In genomic region chr1:209783338-209783737, GRCh38 we compare ENCODE assay signal across 10 cellular contexts.
A peak's percentile ranks its signal among the peaks of the same experiment; 100 is the strongest.
DNase-seq lines count a peak whose midpoint lies in the region; ATAC-seq, FAIRE-seq and TF ChIP-seq lines count a peak whose summit lies in the region.
"Had no signal": no experiment of that assay in that cellular context is flagged by ENCODE, and none has a peak within 500 bp of the region (broad histone marks: within the 10 kb centered on the region; RNA-seq: fewer than 3 reads in every experiment).

No MANE protein-coding gene starts in this region.

- no peak for ATAC-seq in HG03342 (IDR thresholded peaks at IDR 0.05; ENCODE audit: unreplicated experiment)

- peak overlapping the region; percentile 89; the same call in 1 of the 2 replicates for H3K27ac ChIP-seq in C4-2B
- no peak overlapping the region for H3K27ac ChIP-seq in HUES48 (ENCODE audit: low read depth, low read length)
- H3K27ac ChIP-seq in muscle layer of duodenum (ENCODE audit: low read length): no peak overlapping the region

- DNase-seq in astrocyte of the spinal cord (ENCODE audit: low read depth, low spot score) (no peak), NOMO-1 treated with dmso at 0.1 percent for 144 hours (lab: John Stamatoyannopoulos, UW; ENCODE audit: unreplicated experiment) (no peak), superior temporal gyrus (ENCODE audit: extremely low spot score) (no peak), H54 (ENCODE audit: insufficient read length, low spot score) (no peak)
- DNase-seq: stimulated activated CD4-positive, alpha-beta T cell treated with anti-CD3 and anti-CD28 coated beads, Interleukin-2, amount 100 ng/mL, for 48 hours; T1000 had no signal

- H3K27me3 ChIP-seq in HUES48 (ENCODE audit: control insufficient read depth, insufficient read depth, low read length) (no peaks in the 10 kb centered on the region), muscle layer of duodenum (ENCODE audit: low read depth, low read length) (no peaks in the 10 kb centered on the region)

- in situ Hi-C loops in astrocyte of the spinal cord (cut with HindIII; ENCODE audit: low sequenced_read_pairs): no loop called here

- H3K9me3 ChIP-seq in HUES48 (ENCODE audit: control insufficient read depth, insufficient read depth, low read length) (no peaks in the 10 kb centered on the region), muscle layer of duodenum (ENCODE audit: control insufficient read depth in 1 of 2, low read length in 2 of 2) (no peaks in the 10 kb centered on the region)

- H3K9ac ChIP-seq in HUES48 (ENCODE audit: low read depth, low read length): no peak overlapping the region

- no peak for TF ChIP-seq CTCF in C4-2B (conservative IDR thresholded peaks at IDR 0.05)
- no peak for TF ChIP-seq CTCF in astrocyte of the spinal cord (IDR thresholded peaks at IDR 0.05; ENCODE audit: low read depth, low read length)

- H3K4me3 ChIP-seq in HUES48 (ENCODE audit: low read depth, low read length) (peak overlapping the region; percentile 96), astrocyte of the spinal cord (ENCODE audit: low read depth, low read length) (peak overlapping the region; percentile 88), muscle layer of duodenum (ENCODE audit: low read depth in 1 of 2, low read length in 2 of 2) (peak overlapping the region; percentile 72 to 85)

- TF ChIP-seq POLR2A in H54 (IDR thresholded peaks at IDR 0.05; ENCODE audit: low read depth, low read length): no peak

- FAIRE-seq in H54 (lab: Jason Lieb, UNC): no peak

- peaks cover 4% of the 10 kb centered on the region for H3K4me1 ChIP-seq in HUES48 (ENCODE audit: control insufficient read depth, insufficient read depth, low read length)
- H3K4me1 ChIP-seq in muscle layer of duodenum (ENCODE audit: control insufficient read depth in 1 of 2, insufficient read depth in 2 of 2, low read length in 2 of 2): peaks cover 9 to 33% of the 10 kb centered on the region in 2 donors

- peaks cover 6% of the 10 kb centered on the region for H3K36me3 ChIP-seq in HUES48 (ENCODE audit: control insufficient read depth, insufficient read depth, low read length)
- H3K36me3 ChIP-seq in muscle layer of duodenum (ENCODE audit: control insufficient read depth in 1 of 2, insufficient read depth in 2 of 2, low read length in 2 of 2): peaks cover 3 to 10% of the 10 kb centered on the region in 2 donors
